In the genomic region with DNA sequence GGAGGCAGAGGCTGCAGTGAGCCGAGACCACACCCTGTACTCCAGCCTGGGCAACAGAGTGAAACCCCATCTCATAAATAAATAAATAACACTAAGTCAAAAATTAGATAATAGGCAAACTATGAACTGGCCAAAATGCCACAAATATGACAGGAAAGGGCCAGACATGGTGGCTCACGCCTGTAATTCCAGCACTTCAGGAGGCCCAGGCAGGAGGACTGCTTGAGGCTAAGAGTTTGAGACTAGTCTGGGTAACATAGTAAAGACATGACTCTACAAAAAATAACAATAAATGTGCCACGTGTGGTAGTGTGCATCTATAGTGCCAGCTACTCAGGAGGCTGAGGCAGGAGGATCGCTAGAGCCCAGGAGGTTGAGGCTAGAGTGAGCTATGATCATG, we compare ENCODE assay signal across 24 cellular contexts. TPM values are rescaled to one million over a fixed set of nuclear protein-coding genes. Genes with fewer than 3 reads are reported as not detected.
"Had no signal": no experiment of that assay in that cellular context is flagged by ENCODE, and none has a peak within 500 bp of the region (broad histone marks: within the 10 kb centered on the region; RNA-seq: fewer than 3 reads in every experiment).

No MANE protein-coding gene starts in this region.

- H3K9me3 ChIP-seq: stomach, suprapubic skin, testis, thoracic aorta, thyroid gland, tibial artery, tibial nerve, transverse colon, upper lobe of left lung, upper lobe of right lung, uterus, vagina had no signal

- H3K27ac ChIP-seq: stomach, suprapubic skin, testis, thoracic aorta, thyroid gland, tibial artery, tibial nerve, transverse colon, upper lobe of left lung, upper lobe of right lung, uterus, vagina had no signal

- H3K4me3 ChIP-seq: stomach, suprapubic skin, testis, thoracic aorta, thyroid gland, tibial artery, tibial nerve, transverse colon, upper lobe of left lung, upper lobe of right lung, uterus, vagina had no signal

- DNase-seq: stimulated activated CD4-positive, alpha-beta T cell treated with anti-CD3 and anti-CD28 coated beads, Interleukin-2, amount 100 ng/mL, for 48 hours; stimulated activated CD4-positive, alpha-beta T cell treated with anti-CD3 and anti-CD28 coated beads, Interleukin-4, amount 100 ng/mL, for 1 hour; stimulated activated CD4-positive, alpha-beta T cell treated with anti-CD3 and anti-CD28 coated beads, Interleukin-4, amount 100 ng/mL, for 24 hours; stimulated activated CD4-positive, alpha-beta T cell treated with anti-CD3 and anti-CD28 coated beads, Interleukin-4, amount 100 ng/mL, for 4 hours; stimulated activated CD8-positive, alpha-beta memory T cell treated with anti-CD3 and anti-CD28 coated beads, Interleukin-4, amount 100 ng/mL, for 48 hours; stimulated activated naive B cell treated with anti-CD40 and anti-IgM and Interleukin-4, amounts not matched to agents 10 μg/mL and 1 μg/mL and 100 μg/mL, for 72 hours; stimulated activated naive CD4-positive, alpha-beta T cell; stimulated activated naive CD4-positive, alpha-beta T cell treated with Interleukin-2 at 50 U/mL for 16 hours; stimulated activated naive CD8-positive, alpha-beta T cell treated with anti-CD3 and anti-CD28 coated beads, Interleukin-15, amount 100 ng/mL, for 72 hours; stimulated activated naive CD8-positive, alpha-beta T cell treated with anti-CD3 and anti-CD28 coated beads, Interleukin-15, Interleukin-2, amounts not matched to agents 100 U/mL and 50 U/mL, for 24 hours; stomach; substantia nigra; testis; thyroid gland; tibial artery; transverse colon; upper lobe of left lung; upper lobe of right lung; uterus had no signal

- H3K36me3 ChIP-seq: stomach, suprapubic skin, thoracic aorta, thyroid gland, tibial artery, tibial nerve, transverse colon, upper lobe of left lung, upper lobe of right lung, uterus, vagina had no signal

- H3K27me3 ChIP-seq: stomach, testis, thyroid gland, tibial nerve, transverse colon, upper lobe of left lung, upper lobe of right lung, uterus, vagina had no signal

- H3K4me1 ChIP-seq: stomach, suprapubic skin, testis, thyroid gland, tibial artery, tibial nerve, transverse colon, upper lobe of left lung, upper lobe of right lung, uterus, vagina had no signal

RNA-seq across cellular contexts. Expression of gene SEC14L3, which starts 54.8 kb away (rescaled TPM):
- polyA plus RNA-seq: stomach, urinary bladder had no signal
